Comparison of ENCODE assay signal across 1 cellular context in genomic region chr9:72898360-72898759, GRCh38.
TF ChIP-seq lines count a peak whose summit lies in the region.

No MANE protein-coding gene starts in this region.

TF ChIP-seq in K562, 482 proteins besides CTCF, POLR2A, EP300 and RAD21 (continued from another document):
- TF ChIP-seq ZBTB5 (IDR thresholded peaks at IDR 0.05): no peak
